Comparison of ENCODE assay signal across 29 cellular contexts in the genomic region with DNA sequence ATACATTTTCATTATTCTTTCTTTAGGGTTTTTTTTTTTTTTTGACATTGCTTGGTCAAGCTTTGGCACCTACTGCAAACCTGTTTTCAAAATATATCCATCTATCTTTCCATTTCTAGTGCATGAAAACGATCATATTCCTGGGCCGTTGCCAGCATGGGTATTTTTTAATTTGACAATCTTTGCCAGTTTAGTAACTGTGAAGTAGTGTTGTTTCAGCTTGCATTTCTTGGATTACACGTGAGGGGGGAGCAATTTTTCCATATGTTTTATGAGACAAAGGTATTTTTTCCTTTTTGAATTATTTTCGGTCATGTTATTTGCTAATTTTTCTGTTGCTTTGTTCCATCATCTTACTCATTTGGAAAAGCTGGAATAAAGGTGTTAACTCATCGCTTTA.
"Had no signal": no experiment of that assay in that cellular context is flagged by ENCODE, and none has a peak within 500 bp of the region (broad histone marks: within the 10 kb centered on the region; RNA-seq: fewer than 3 reads in every experiment).

No MANE protein-coding gene starts in this region.

- H3K27me3 Mint-ChIP-seq: activated CD4-positive, alpha-beta memory T cell treated with anti-CD3 and anti-CD28 coated beads for 36 hours; activated naive CD4-positive, alpha-beta T cell treated with anti-CD3 and anti-CD28 coated beads, Interleukin-2, amount 10 ng/mL, durations not matched to agents 7 days and 5 days; central memory CD8-positive, alpha-beta T cell; dendritic cell treated with granulocyte-macrophage colony-stimulating factor and Interleukin-4, amounts not matched to agents 40 ng/mL and 50 ng/mL, for 4 days; stimulated activated naive B cell treated with anti-CD40 and anti-IgM and Interleukin-4, amounts not matched to agents 10 μg/mL and 1 μg/mL and 100 μg/mL, for 72 hours; T-helper 17 cell had no signal

- FAIRE-seq: bronchial epithelial cell, pancreas had no signal

- DNase-seq: activated CD4-positive, alpha-beta memory T cell treated with anti-CD3 and anti-CD28 coated beads for 36 hours; activated CD4-positive, alpha-beta T cell treated with anti-CD3 and anti-CD28 coated beads for 48 hours; activated CD8-positive, alpha-beta memory T cell treated with anti-CD3 and anti-CD28 coated beads, Interleukin-2, amount 50 U/mL, for 4 hours; activated effector memory CD4-positive, alpha-beta T cell treated with anti-CD3 and anti-CD28 coated beads, Interleukin-2, amount 50 U/mL, for 16 hours; activated naive CD4-positive, alpha-beta T cell treated with anti-CD3 and anti-CD28 coated beads, Interleukin-2, amount 10 ng/mL, durations not matched to agents 7 days and 5 days; activated T-cell treated with anti-CD3 and anti-CD28 coated beads, Interleukin-2, amount 50 U/mL, for 1 hour; effector CD8-positive, alpha-beta T cell; erythroblast; gastrocnemius medialis; glutamatergic neuron; hippocampal formation; lower lobe of right lung; nucleus accumbens; pancreas; psoas muscle; stimulated activated CD4-positive, alpha-beta T cell treated with anti-CD3 and anti-CD28 coated beads, Interleukin-15, amount 100 ng/mL, for 24 hours; stimulated activated CD4-positive, alpha-beta T cell treated with anti-CD3 and anti-CD28 coated beads, Interleukin-2, amount 100 ng/mL, for 24 hours; stimulated activated naive B cell treated with anti-CD40 and anti-IgM and Interleukin-4, amounts not matched to agents 10 μg/mL and 1 μg/mL and 100 μg/mL, for 72 hours; stomach; T-helper 17 cell; T1000; tibial artery; WERI-Rb-1 had no signal

- H3K4me3 Mint-ChIP-seq: activated CD4-positive, alpha-beta memory T cell treated with anti-CD3 and anti-CD28 coated beads for 36 hours; activated naive CD4-positive, alpha-beta T cell treated with anti-CD3 and anti-CD28 coated beads, Interleukin-2, amount 10 ng/mL, durations not matched to agents 7 days and 5 days; activated T-helper 1 cell treated with anti-CD3 and anti-CD28 coated beads, Interleukin-12 subunit alpha, Interleukin-12 subunit beta, Interleukin-2, Interleukin-4 antibody, amounts not matched to agents 30 ng/mL and 10 ng/mL and 1 ng/mL, durations not matched to agents 14 hours and 24 hours and 36 hours; central memory CD8-positive, alpha-beta T cell; dendritic cell treated with granulocyte-macrophage colony-stimulating factor and Interleukin-4, amounts not matched to agents 40 ng/mL and 50 ng/mL, for 4 days; neural crest cell; stimulated activated naive B cell treated with anti-CD40 and anti-IgM and Interleukin-4, amounts not matched to agents 10 μg/mL and 1 μg/mL and 100 μg/mL, for 72 hours; T-helper 17 cell had no signal

- H3K36me3 Mint-ChIP-seq: activated CD4-positive, alpha-beta memory T cell treated with anti-CD3 and anti-CD28 coated beads for 36 hours had no signal

- ATAC-seq: activated CD4-positive, CD25-positive, alpha-beta regulatory T cell treated with anti-CD3 and anti-CD28 coated beads, Interleukin-2, amount 50 U/mL, for 24 hours; gastrocnemius medialis; lower lobe of right lung; pancreas; psoas muscle; stimulated activated naive B cell treated with anti-CD40 and anti-IgM and Interleukin-4, amounts not matched to agents 10 μg/mL and 1 μg/mL and 100 μg/mL, for 72 hours; T-helper 17 cell had no signal

- H3K9me3 Mint-ChIP-seq: activated CD4-positive, alpha-beta memory T cell treated with anti-CD3 and anti-CD28 coated beads for 36 hours; activated T-helper 1 cell treated with anti-CD3 and anti-CD28 coated beads, Interleukin-12 subunit alpha, Interleukin-12 subunit beta, Interleukin-2, Interleukin-4 antibody, amounts not matched to agents 30 ng/mL and 10 ng/mL and 1 ng/mL, durations not matched to agents 14 hours and 24 hours and 36 hours; central memory CD8-positive, alpha-beta T cell; neural crest cell had no signal

- H3K27ac Mint-ChIP-seq: activated CD4-positive, alpha-beta memory T cell treated with anti-CD3 and anti-CD28 coated beads for 36 hours; activated naive CD4-positive, alpha-beta T cell treated with anti-CD3 and anti-CD28 coated beads, Interleukin-2, amount 10 ng/mL, durations not matched to agents 7 days and 5 days; activated T-helper 1 cell treated with anti-CD3 and anti-CD28 coated beads, Interleukin-12 subunit alpha, Interleukin-12 subunit beta, Interleukin-2, Interleukin-4 antibody, amounts not matched to agents 30 ng/mL and 10 ng/mL and 1 ng/mL, durations not matched to agents 14 hours and 24 hours and 36 hours; dendritic cell treated with granulocyte-macrophage colony-stimulating factor and Interleukin-4, amounts not matched to agents 40 ng/mL and 50 ng/mL, for 4 days; stimulated activated naive B cell treated with anti-CD40 and anti-IgM and Interleukin-4, amounts not matched to agents 10 μg/mL and 1 μg/mL and 100 μg/mL, for 72 hours; T-helper 17 cell had no signal
